In genomic region chr11:797300-798092, GRCh38 we compare ENCODE assay signal across 1 cellular context.
TF ChIP-seq lines count a peak whose summit lies in the region.

No MANE protein-coding gene starts in this region.

TF ChIP-seq in HepG2, 621 proteins besides CTCF, POLR2A, EP300 and RAD21 (continues in another document):
- TF ChIP-seq ZNF18 (CRISPR knock-in tag; IDR thresholded peaks at IDR 0.05; ENCODE audit: insufficient replicate concordance) (peak; percentile 78), NFAT5 (CRISPR knock-in tag; IDR thresholded peaks at IDR 0.05) (no peak), RXRB (CRISPR knock-in tag; IDR thresholded peaks at IDR 0.05; ENCODE audit: borderline replicate concordance) (no peak), ZNF709 (CRISPR knock-in tag; IDR thresholded peaks at IDR 0.05) (no peak; the same call in 1 of the 2 replicates), FLYWCH1 (CRISPR knock-in tag; IDR thresholded peaks at IDR 0.05) (no peak), PITX1 (CRISPR knock-in tag; IDR thresholded peaks at IDR 0.05) (no peak), RERE (CRISPR knock-in tag; IDR thresholded peaks at IDR 0.05; ENCODE audit: low read depth) (no peak), ARNT2 (CRISPR knock-in tag; IDR thresholded peaks at IDR 0.05; ENCODE audit: low read depth) (no peak; the same call in 1 of the 2 replicates), KMT2B (CRISPR knock-in tag; IDR thresholded peaks at IDR 0.05) (no peak), ZNF850 (CRISPR knock-in tag; conservative IDR thresholded peaks at IDR 0.05) (no peak), ZNF770 (CRISPR knock-in tag; IDR thresholded peaks at IDR 0.05) (no peak), GLI4 (CRISPR knock-in tag; IDR thresholded peaks at IDR 0.05; ENCODE audit: borderline replicate concordance) (no peak), THRA (CRISPR knock-in tag; IDR thresholded peaks at IDR 0.05; ENCODE audit: borderline replicate concordance) (no peak; the same call in 1 of the 2 replicates), ZMYM2 (CRISPR knock-in tag; IDR thresholded peaks at IDR 0.05) (no peak), ATF5 (CRISPR knock-in tag; IDR thresholded peaks at IDR 0.05; ENCODE audit: low read depth) (no peak), BRCA1 (CRISPR knock-in tag; IDR thresholded peaks at IDR 0.05) (no peak), ZNF24 (IDR thresholded peaks at IDR 0.05) (no peak), TFAP4 (IDR thresholded peaks at IDR 0.05; ENCODE audit: borderline replicate concordance, low read depth) (peak; percentile 95), ZBTB7A (CRISPR knock-in tag; IDR thresholded peaks at IDR 0.05) (no peak), RFXAP (CRISPR knock-in tag; IDR thresholded peaks at IDR 0.05; ENCODE audit: borderline replicate concordance) (no peak; the same call in 1 of the 2 replicates), ZSCAN22 (CRISPR knock-in tag; IDR thresholded peaks at IDR 0.05) (no peak), ONECUT2 (CRISPR knock-in tag; IDR thresholded peaks at IDR 0.05) (no peak), NR2F1 (CRISPR knock-in tag; IDR thresholded peaks at IDR 0.05) (no peak), BATF2 (CRISPR knock-in tag; IDR thresholded peaks at IDR 0.05) (no peak), KDM1A (CRISPR knock-in tag; IDR thresholded peaks at IDR 0.05) (no peak), ZNF761 (CRISPR knock-in tag; conservative IDR thresholded peaks at IDR 0.05) (no peak), ZNF33B (CRISPR knock-in tag; IDR thresholded peaks at IDR 0.05) (no peak; the same call in 1 of the 2 replicates), FOXK2 (IDR thresholded peaks at IDR 0.05) (no peak), MAFG (CRISPR knock-in tag; IDR thresholded peaks at IDR 0.05) (no peak), ZNF772 (CRISPR knock-in tag; IDR thresholded peaks at IDR 0.05) (no peak), USF2 (IDR thresholded peaks at IDR 0.05; ENCODE audit: low read depth, low read length) (no peak), USF2 (CRISPR knock-in tag; IDR thresholded peaks at IDR 0.05; ENCODE audit: borderline replicate concordance) (no peak), ZNF605 (CRISPR knock-in tag; IDR thresholded peaks at IDR 0.05) (no peak), SKIL (CRISPR knock-in tag; IDR thresholded peaks at IDR 0.05; ENCODE audit: borderline replicate concordance) (no peak; the same call in 1 of the 2 replicates), ZFAT (CRISPR knock-in tag; conservative IDR thresholded peaks at IDR 0.05) (no peak), GATAD2A (CRISPR knock-in tag; IDR thresholded peaks at IDR 0.05) (peak; percentile 4; the same call in 1 of the 2 replicates), SAP130 (CRISPR knock-in tag; IDR thresholded peaks at IDR 0.05; ENCODE audit: low read depth) (peak; percentile 78)
